Comparison of ENCODE assay signal across 20 cellular contexts in genomic region chr10:52359466-52359865, GRCh38. TPM values are rescaled to one million over a fixed set of nuclear protein-coding genes. Genes with fewer than 3 reads are reported as not detected.
DNase-seq lines count a peak whose midpoint lies in the region; FAIRE-seq and TF ChIP-seq lines count a peak whose summit lies in the region.
"Had no signal": no experiment of that assay in that cellular context is flagged by ENCODE, and none has a peak within 500 bp of the region (broad histone marks: within the 10 kb centered on the region; RNA-seq: fewer than 3 reads in every experiment).

No MANE protein-coding gene starts in this region.

- TF ChIP-seq POLR2A in H54 (IDR thresholded peaks at IDR 0.05; ENCODE audit: low read depth, low read length), result no peak

- no peaks in the 10 kb centered on the region for H4K20me1 ChIP-seq in BLaER1

- no peaks in the 10 kb centered on the region for H3K36me3 ChIP-seq in BLaER1

- H3K27me3 ChIP-seq in BLaER1, result no peaks in the 10 kb centered on the region

- peak; percentile 36 for FAIRE-seq in H54 (lab: Jason Lieb, UNC)
- FAIRE-seq: A204.1, D721Med had no signal

- peaks cover 13% of the 10 kb centered on the region for H3K4me1 ChIP-seq in BLaER1

- H3K4me2 ChIP-seq in BLaER1, result peak overlapping the region; percentile 52
- H3K4me2 ChIP-seq: PC-9 had no signal

- no peaks in the 10 kb centered on the region for H3K9me3 ChIP-seq in BLaER1

- H3K4me3 ChIP-seq in BLaER1, result no peak overlapping the region
- H3K4me3 ChIP-seq: PC-9, SK-N-MC had no signal

- DNase-seq in H54 (ENCODE audit: insufficient read length, low spot score) (no peak), M059J (ENCODE audit: low read depth) (peak; percentile 24), foreskin melanocyte (peak; percentile 41), globus pallidus (ENCODE audit: low spot score) (no peak), NCI-H1436 (lab: John Stamatoyannopoulos, UW) (no peak), SIG-M5 (lab: John Stamatoyannopoulos, UW) (no peak), SHP77 (lab: John Stamatoyannopoulos, UW) (no peak)
- DNase-seq: C1 segment of cervical spinal cord; CD8-positive, alpha-beta memory T cell; H7; NCI-H1417 treated with DMSO at 0.1 percent for 48 hours; NCI-H1930; NCI-H226; NCI-H524; NCI-H82; PC-9 had no signal

- no peak overlapping the region for H3K27ac ChIP-seq in BLaER1
- H3K27ac ChIP-seq: PC-9, SK-N-MC had no signal

- no peak overlapping the region for H3K9ac ChIP-seq in BLaER1

RNA-seq across cellular contexts. Expression of gene DKK1, which starts 45.4 kb away (rescaled TPM):
- total RNA-seq in M059J (2014; rRNA removed; shearing (Covaris generic)), result 355 and 363 TPM in 2 replicates
- total RNA-seq: CD8-positive, alpha-beta memory T cell had no signal

Comparison
In these comparisons a context has a peak if more than half of its experiments do, and no peak if none do; other contexts are left out.
1. DNase-seq: peak in M059J (single experiment) and foreskin melanocyte (single experiment); none in H54 (single experiment), globus pallidus (single experiment), NCI-H1436 (single experiment), SIG-M5 (single experiment) and SHP77 (0 of 2).